In genomic region chrX:101964923-101965539, GRCh38 we compare ENCODE assay signal across 1 cellular context. TPM values are rescaled to one million over a fixed set of nuclear protein-coding genes. Genes with fewer than 3 reads are reported as not detected.
"Had no signal": no experiment of that assay in that cellular context is flagged by ENCODE, and none has a peak within 500 bp of the region (broad histone marks: within the 10 kb centered on the region; RNA-seq: fewer than 3 reads in every experiment).

No MANE protein-coding gene starts in this region.

RNA-seq across cellular contexts. Expression of gene ZMAT1, which starts 33.2 kb away (rescaled TPM):
- total RNA-seq: foreskin keratinocyte had no signal
- polyA plus RNA-seq: foreskin keratinocyte had no signal
